Comparison of ENCODE assay signal across 9 cellular contexts in genomic region chr5:154849791-154850201, GRCh38. TPM values are rescaled to one million over a fixed set of nuclear protein-coding genes. Genes with fewer than 3 reads are reported as not detected.
DNase-seq lines count a peak whose midpoint lies in the region; TF ChIP-seq lines count a peak whose summit lies in the region.
"Had no signal": no experiment of that assay in that cellular context is flagged by ENCODE, and none has a peak within 500 bp of the region (broad histone marks: within the 10 kb centered on the region; RNA-seq: fewer than 3 reads in every experiment).

No MANE protein-coding gene starts in this region.

- H3K27me3 ChIP-seq in ACC112 (ENCODE audit: insufficient read depth, low read length) (no peaks in the 10 kb centered on the region), Peyer's patch (no peaks in the 10 kb centered on the region), esophagus squamous epithelium (no peaks in the 10 kb centered on the region)

- H3K4me3 Mint-ChIP-seq in nephron progenitor cell, result peak overlapping the region; percentile 85
- H3K4me3 Mint-ChIP-seq: CD4-positive, alpha-beta memory T cell had no signal

- H3K9me3 Mint-ChIP-seq in nephron progenitor cell, result no peaks in the 10 kb centered on the region

- H3K27ac ChIP-seq in ACC112 (ENCODE audit: low read depth, low read length) (no peak overlapping the region), Peyer's patch (peak overlapping the region in 3 of 4 donors; percentile 51 to 75 (median 68)), esophagus squamous epithelium (peak overlapping the region; percentile 56 to 88 (median 82))

- H2AFZ ChIP-seq in ACC112 (ENCODE audit: low read length, unreplicated experiment), result peak overlapping the region; percentile 50

- no peaks in the 10 kb centered on the region for H3K27me3 Mint-ChIP-seq in nephron progenitor cell (ENCODE audit: low read depth, poor library complexity)
- H3K27me3 Mint-ChIP-seq: CD4-positive, alpha-beta memory T cell had no signal

- DNase-seq in Peyer's patch (peak in 1 of 3 donors; percentile 0), esophagus squamous epithelium (lab: John Stamatoyannopoulos, UW) (no peak), nephron progenitor cell (no peak), DMS114 treated with DMSO at 0.1 percent for 48 hours (lab: John Stamatoyannopoulos, UW; ENCODE audit: unreplicated experiment) (no peak), GDM1 (lab: John Stamatoyannopoulos, UW) (no peak), OCI-M2 (lab: John Stamatoyannopoulos, UW; ENCODE audit: unreplicated experiment) (no peak)
- DNase-seq in stimulated activated CD4-positive, alpha-beta T cell treated with anti-CD3 and anti-CD28 coated beads, Interleukin-15, amount 100 ng/mL, for 24 hours, result no peak
- DNase-seq: CD4-positive, alpha-beta memory T cell had no signal

- 11 to 28% methylated on average over 2 of the region's 2 CpGs for WGBS in esophagus squamous epithelium, 2 donors

- H3K4me1 Mint-ChIP-seq in nephron progenitor cell, result peaks cover 51% of the 10 kb centered on the region
- H3K4me1 Mint-ChIP-seq: CD4-positive, alpha-beta memory T cell had no signal

- H3K36me3 Mint-ChIP-seq in nephron progenitor cell (ENCODE audit: low read depth), result peaks cover 10% of the 10 kb centered on the region
- H3K36me3 Mint-ChIP-seq: CD4-positive, alpha-beta memory T cell had no signal

- no peaks in the 10 kb centered on the region for H3K79me2 ChIP-seq in ACC112 (ENCODE audit: control insufficient read depth, insufficient read depth, low read length, unreplicated experiment)

- H3K9me3 ChIP-seq in Peyer's patch (no peaks in the 10 kb centered on the region), esophagus squamous epithelium (no peaks in the 10 kb centered on the region)

- H3K4me1 ChIP-seq in ACC112 (ENCODE audit: control insufficient read depth, insufficient read depth, low read length, unreplicated experiment) (peaks cover 14% of the 10 kb centered on the region), Peyer's patch (peaks cover 0 to 8% (median 0%) of the 10 kb centered on the region in 4 donors), esophagus squamous epithelium (peaks cover 0 to 45% (median 10%) of the 10 kb centered on the region in 3 donors)

- H3K27ac Mint-ChIP-seq in nephron progenitor cell, result peak overlapping the region; percentile 98

- intact Hi-C loops in esophagus squamous epithelium (cut with DNase I), result no loop called here

- TF ChIP-seq CTCF in Peyer's patch (IDR thresholded peaks at IDR 0.05) (no peak), esophagus squamous epithelium (IDR thresholded peaks at IDR 0.05) (no peak), nephron progenitor cell (IDR thresholded peaks at IDR 0.05) (no peak)

- TF ChIP-seq POLR2A in Peyer's patch (IDR thresholded peaks at IDR 0.05), result no peak
- no peak for TF ChIP-seq POLR2A in esophagus squamous epithelium (IDR thresholded peaks at IDR 0.05)

- peak overlapping the region; percentile 74 for H3K4me3 ChIP-seq in ACC112 (ENCODE audit: low read depth, low read length)
- H3K4me3 ChIP-seq in Peyer's patch, result peak overlapping the region; percentile 19 to 49 (median 36)
- H3K4me3 ChIP-seq in esophagus squamous epithelium, result peak overlapping the region; percentile 23 to 67 (median 52)

- H3K36me3 ChIP-seq in ACC112 (ENCODE audit: insufficient read depth, low read length), result no peaks in the 10 kb centered on the region
- no peaks in the 10 kb centered on the region for H3K36me3 ChIP-seq in Peyer's patch
- H3K36me3 ChIP-seq in esophagus squamous epithelium, result no peaks in the 10 kb centered on the region

RNA-seq across cellular contexts. Expression of gene FAXDC2, which starts 0.6 kb away (rescaled TPM):
- total RNA-seq in Peyer's patch, result 10 to 100 TPM; 16.5 to 64.2 (median 42.3) TPM
- total RNA-seq in esophagus squamous epithelium, result 10 to 100 TPM in 2 of 4 donors, 1 to 10 TPM in 2; 1.6 to 30.1 (median 7.3) TPM

RNA-seq across cellular contexts. Expression of gene CNOT8, which starts 8.6 kb away (rescaled TPM):
- total RNA-seq in Peyer's patch (10 to 100 TPM; 36.9 to 88.3 (median 56.8) TPM), esophagus squamous epithelium (10 to 100 TPM; 32.8 to 55.0 (median 40.3) TPM)
